Comparison of ENCODE assay signal across 8 cellular contexts in the genomic region with DNA sequence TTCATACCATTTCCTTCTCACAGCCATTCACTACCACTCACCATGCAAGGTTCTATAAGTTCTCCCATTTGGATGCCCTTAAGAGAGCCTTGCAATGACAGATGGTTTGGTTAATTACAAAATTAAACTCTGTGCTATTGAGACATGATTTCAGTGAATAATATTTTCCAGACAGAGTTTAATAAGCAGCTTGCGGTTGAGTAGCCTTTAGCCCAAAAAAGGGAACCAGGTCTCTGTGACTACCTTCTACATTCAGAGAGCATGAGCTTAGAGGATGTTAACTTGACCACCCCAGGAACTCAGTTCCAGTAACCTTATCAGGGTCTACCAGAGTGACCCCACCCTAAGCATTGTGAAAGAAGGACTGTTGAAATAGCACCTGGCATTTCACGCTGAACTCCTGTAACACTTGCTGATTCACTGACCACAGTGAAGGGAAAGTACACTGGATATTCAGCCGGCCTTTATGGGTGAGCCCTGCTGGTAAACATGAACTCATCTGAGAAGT.
DNase-seq lines count a peak whose midpoint lies in the region; ATAC-seq and TF ChIP-seq lines count a peak whose summit lies in the region.

No MANE protein-coding gene starts in this region.

- H3K9me3 ChIP-seq in RWPE2 (ENCODE audit: severe bottlenecking) (no peaks in the 10 kb centered on the region), right lobe of liver (no peaks in the 10 kb centered on the region)

- no peak overlapping the region for H3K4me3 ChIP-seq in ACC112 (ENCODE audit: low read depth, low read length)
- no peak overlapping the region for H3K4me3 ChIP-seq in RWPE2 (ENCODE audit: severe bottlenecking)
- H3K4me3 ChIP-seq in right lobe of liver = no peak overlapping the region

- H3K36me3 ChIP-seq in ACC112 (ENCODE audit: insufficient read depth, low read length) (no peaks in the 10 kb centered on the region), RWPE2 (ENCODE audit: low read depth) (no peaks in the 10 kb centered on the region), right lobe of liver (no peaks in the 10 kb centered on the region)

- H3K4me1 ChIP-seq in ACC112 (ENCODE audit: control insufficient read depth, insufficient read depth, low read length, unreplicated experiment) (peaks cover 11% of the 10 kb centered on the region), RWPE2 (ENCODE audit: insufficient read depth, poor library complexity, severe bottlenecking) (peaks cover 14% of the 10 kb centered on the region), right lobe of liver (no peaks in the 10 kb centered on the region)

- H3K27ac ChIP-seq in ACC112 (ENCODE audit: low read depth, low read length) (peak overlapping the region; percentile 47; the same call in 1 of the 2 replicates), RWPE2 (ENCODE audit: poor library complexity, severe bottlenecking) (peak overlapping the region; percentile 11), right lobe of liver (no peak overlapping the region)

- ATAC-seq in GM19023 (IDR thresholded peaks at IDR 0.05; ENCODE audit: unreplicated experiment) (peak; percentile 73), HG03103 (IDR thresholded peaks at IDR 0.05; ENCODE audit: low read depth, unreplicated experiment) (peak; percentile 64), RWPE2 (ENCODE audit: low read depth) (peak; percentile 99), right lobe of liver (peak; percentile 57 to 97 (median 82))

- no peak for TF ChIP-seq POLR2A in right lobe of liver (IDR thresholded peaks at IDR 0.05)

- WGBS in right lobe of liver (ENCODE audit: insufficient coverage, low coverage, low lambda C conversion rate, missing lambda C conversion rate) = 32% methylated on average over 3 of the region's 3 CpGs

- TF ChIP-seq CTCF in RWPE2 (IDR thresholded peaks at IDR 0.05; ENCODE audit: poor library complexity, severe bottlenecking) (no peak), right lobe of liver (IDR thresholded peaks at IDR 0.05) (no peak)

- no peaks in the 10 kb centered on the region for H3K79me2 ChIP-seq in ACC112 (ENCODE audit: control insufficient read depth, insufficient read depth, low read length, unreplicated experiment)

- peak overlapping the region; percentile 30 for H2AFZ ChIP-seq in ACC112 (ENCODE audit: low read length, unreplicated experiment)

- intact Hi-C loops in right lobe of liver (cut with DNase I) = no loop called here

- H3K27me3 ChIP-seq in ACC112 (ENCODE audit: insufficient read depth, low read length) (no peaks in the 10 kb centered on the region), RWPE2 (ENCODE audit: insufficient read depth, poor library complexity, severe bottlenecking) (no peaks in the 10 kb centered on the region), right lobe of liver (no peaks in the 10 kb centered on the region)

- DNase-seq in RWPE2 (ENCODE audit: low spot score) = peak; percentile 54
- peak in 1 of 3 donors; percentile 19 for DNase-seq in right lobe of liver
- DNase-seq in NCI-H187 treated with DMSO at 0.1 percent for 48 hours (lab: John Stamatoyannopoulos, UW) = no peak
- no peak for DNase-seq in DMS53 treated with DMSO at 0.1 percent for 48 hours (lab: John Stamatoyannopoulos, UW; ENCODE audit: unreplicated experiment)
- no peak for DNase-seq in NCI-H1436 (lab: John Stamatoyannopoulos, UW)

Comparison
In these comparisons a context has a peak if more than half of its experiments do, and no peak if none do; other contexts are left out.
1. H3K27ac ChIP-seq: peak in ACC112 (single experiment) and RWPE2 (single experiment); none in right lobe of liver (0 of 3).
2. Peak in every context shown above with its lines, with median percentiles within 50 percentile points of each other: ATAC-seq.